10 cellular contexts compared by ENCODE assay signal in the genomic region with DNA sequence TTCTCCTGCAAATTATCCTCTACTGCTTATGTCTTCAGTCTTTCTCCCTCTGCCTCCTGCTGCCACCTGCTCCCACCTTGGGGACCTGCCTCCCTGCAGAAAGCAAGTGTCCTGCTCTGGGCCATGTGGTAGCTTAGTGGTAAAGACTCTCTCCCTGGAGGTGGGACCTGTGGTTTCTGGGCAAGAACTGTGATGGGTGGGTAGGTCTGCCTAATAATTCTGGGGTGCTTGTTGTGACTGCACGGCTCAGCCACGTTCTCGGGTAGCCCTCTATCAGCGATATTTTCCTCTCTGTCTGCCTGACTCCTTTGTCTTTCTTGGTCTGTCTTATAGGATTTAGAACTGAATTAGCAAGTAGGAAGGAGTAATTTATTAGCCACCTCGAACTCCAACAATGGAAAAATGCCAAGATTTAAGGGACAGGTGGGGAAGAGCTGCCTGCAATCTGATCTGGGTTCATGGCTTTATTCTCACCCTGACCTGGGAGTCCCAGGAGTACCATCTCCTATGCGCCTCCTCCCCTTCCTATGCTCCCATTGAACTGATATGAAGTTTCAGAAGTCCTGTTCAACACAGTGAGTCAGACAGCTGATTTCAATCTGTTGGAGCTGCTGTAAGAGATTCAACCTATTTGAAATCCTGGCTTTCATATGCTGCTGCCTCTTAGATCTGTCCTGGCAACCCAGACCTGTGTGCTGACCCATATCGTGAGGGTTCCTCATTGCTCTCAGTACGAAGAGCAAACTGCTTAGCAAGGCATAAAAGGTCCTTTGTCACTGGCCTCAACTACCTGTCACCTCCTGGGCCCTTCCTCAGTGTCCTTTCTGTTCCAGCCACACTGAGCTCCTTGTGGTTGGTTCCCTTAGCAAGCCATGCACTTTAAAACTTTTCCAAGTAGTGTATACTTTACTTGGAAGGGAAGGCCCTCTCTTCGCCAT. TPM values are rescaled to one million over a fixed set of nuclear protein-coding genes. Genes with fewer than 3 reads are reported as not detected.
DNase-seq lines count a peak whose midpoint lies in the region; ATAC-seq, FAIRE-seq and TF ChIP-seq lines count a peak whose summit lies in the region.
"Had no signal": no experiment of that assay in that cellular context is flagged by ENCODE, and none has a peak within 500 bp of the region (broad histone marks: within the 10 kb centered on the region; RNA-seq: fewer than 3 reads in every experiment).

No MANE protein-coding gene starts in this region.

- peaks cover 0 to 10% of the 10 kb centered on the region in 2 donors for H3K4me1 ChIP-seq in naive thymus-derived CD4-positive, alpha-beta T cell (ENCODE audit: control insufficient read depth in 2 of 2, insufficient read depth in 2 of 2, low read length in 2 of 2)

- TF ChIP-seq CTCF in bronchial epithelial cell (IDR thresholded peaks at IDR 0.05; ENCODE audit: insufficient read depth, low read length, severe bottlenecking) (no peak), osteocyte (IDR thresholded peaks at IDR 0.05) (no peak)

- no peak for FAIRE-seq in bronchial epithelial cell (lab: Jason Lieb, UNC)

- DNase-seq in bronchial epithelial cell (ENCODE audit: low read depth) (peak; percentile 19), osteocyte (ENCODE audit: extremely low spot score, unreplicated experiment) (no peak), posterior cingulate gyrus (no peak)
- no peak for DNase-seq in naive thymus-derived CD4-positive, alpha-beta T cell
- DNase-seq: NCI-H446 had no signal

- ATAC-seq in GM19025 (IDR thresholded peaks at IDR 0.05; ENCODE audit: low read depth, unreplicated experiment) (peak; percentile 21), HG03064 (IDR thresholded peaks at IDR 0.05; ENCODE audit: low read depth, unreplicated experiment) (peak; percentile 22), HG03439 (IDR thresholded peaks at IDR 0.05; ENCODE audit: unreplicated experiment) (no peak)
- no peak for ATAC-seq in naive thymus-derived CD4-positive, alpha-beta T cell

- no peaks in the 10 kb centered on the region for H3K36me3 ChIP-seq in bronchial epithelial cell (ENCODE audit: control insufficient read depth, insufficient read depth, low read length)
- H3K36me3 ChIP-seq in naive thymus-derived CD4-positive, alpha-beta T cell (ENCODE audit: control insufficient read depth in 2 of 3, insufficient read depth in 3 of 3, low read length in 3 of 3) = no peaks in the 10 kb centered on the region
- H3K36me3 ChIP-seq: suprapubic skin had no signal

- POLR2A ChIA-PET in naive thymus-derived CD4-positive, alpha-beta T cell (lab: Charles Lee) = interaction anchor here (0.7 to 1.1 kb wide), 3 partner anchors 8 to 24 kb away, joined by 3 read pairs; no protein-coding TSS in a partner anchor

- H3K27ac Mint-ChIP-seq in osteocyte (ENCODE audit: unreplicated experiment) = peak overlapping the region; percentile 34
- H3K27ac Mint-ChIP-seq in naive thymus-derived CD4-positive, alpha-beta T cell = peak overlapping the region in 3 of 9 donors; percentile 10 to 60 (median 13)
- H3K27ac Mint-ChIP-seq: dendritic cell treated with granulocyte-macrophage colony-stimulating factor and Interleukin-4, amounts not matched to agents 40 ng/mL and 50 ng/mL, for 4 days had no signal

- peaks cover 63% of the 10 kb centered on the region for H3K4me1 Mint-ChIP-seq in osteocyte (ENCODE audit: unreplicated experiment)
- H3K4me1 Mint-ChIP-seq in naive thymus-derived CD4-positive, alpha-beta T cell = peaks cover 7 to 39% (median 23%) of the 10 kb centered on the region in 7 donors

- H3K4me3 Mint-ChIP-seq in osteocyte (ENCODE audit: unreplicated experiment) = no peak overlapping the region
- H3K4me3 Mint-ChIP-seq in naive thymus-derived CD4-positive, alpha-beta T cell = no peak overlapping the region
- H3K4me3 Mint-ChIP-seq: dendritic cell treated with granulocyte-macrophage colony-stimulating factor and Interleukin-4, amounts not matched to agents 40 ng/mL and 50 ng/mL, for 4 days had no signal

- no peaks in the 10 kb centered on the region for H3K36me3 Mint-ChIP-seq in osteocyte (ENCODE audit: unreplicated experiment)
- H3K36me3 Mint-ChIP-seq in naive thymus-derived CD4-positive, alpha-beta T cell = peaks cover 0 to 4% (median 0%) of the 10 kb centered on the region in 5 donors

- no peak overlapping the region for H3K27ac ChIP-seq in naive thymus-derived CD4-positive, alpha-beta T cell (ENCODE audit: low read depth, low read length)
- H3K27ac ChIP-seq: suprapubic skin had no signal

- H3K9me3 Mint-ChIP-seq in osteocyte (ENCODE audit: unreplicated experiment) = no peaks in the 10 kb centered on the region
- H3K9me3 Mint-ChIP-seq in naive thymus-derived CD4-positive, alpha-beta T cell = peaks cover 0 to 3% (median 0%) of the 10 kb centered on the region in 11 donors
- H3K9me3 Mint-ChIP-seq: dendritic cell treated with granulocyte-macrophage colony-stimulating factor and Interleukin-4, amounts not matched to agents 40 ng/mL and 50 ng/mL, for 4 days had no signal

- intact Hi-C loops in posterior cingulate gyrus (cut with DNase I) = no loop called here
- intact Hi-C loops in naive thymus-derived CD4-positive, alpha-beta T cell (cut with micrococcal nuclease) = no loop called here

- H3K9me3 ChIP-seq in naive thymus-derived CD4-positive, alpha-beta T cell (ENCODE audit: control insufficient read depth in 2 of 3, low read length in 3 of 3) = no peaks in the 10 kb centered on the region
- H3K9me3 ChIP-seq: suprapubic skin had no signal

- H3K27me3 ChIP-seq in bronchial epithelial cell (ENCODE audit: control insufficient read depth, insufficient read depth, low read length) = no peaks in the 10 kb centered on the region
- no peaks in the 10 kb centered on the region for H3K27me3 ChIP-seq in naive thymus-derived CD4-positive, alpha-beta T cell (ENCODE audit: control insufficient read depth in 2 of 2, insufficient read depth in 2 of 2, low read length in 2 of 2)
- H3K27me3 ChIP-seq: suprapubic skin had no signal

- H3K4me3 ChIP-seq in bronchial epithelial cell (ENCODE audit: low read depth, low read length) = no peak overlapping the region
- no peak overlapping the region for H3K4me3 ChIP-seq in naive thymus-derived CD4-positive, alpha-beta T cell (ENCODE audit: low read length)
- H3K4me3 ChIP-seq: suprapubic skin had no signal

- no peaks in the 10 kb centered on the region for H3K27me3 Mint-ChIP-seq in osteocyte (ENCODE audit: unreplicated experiment)
- no peaks in the 10 kb centered on the region for H3K27me3 Mint-ChIP-seq in naive thymus-derived CD4-positive, alpha-beta T cell

- CTCF ChIA-PET in naive thymus-derived CD4-positive, alpha-beta T cell (lab: Charles Lee) = no interaction called here

RNA-seq across cellular contexts. Expression of gene CD28, which starts 16.1 kb away (rescaled TPM):
- total RNA-seq in bronchial epithelial cell (not detected in 2 replicates), osteocyte (not detected in 2 replicates)
- 100 to 1,000 TPM in 4 of 5 experiments, 10 to 100 TPM in 1; 66.7 to 224 (median 121) TPM for total RNA-seq in naive thymus-derived CD4-positive, alpha-beta T cell
- polyA plus RNA-seq in naive thymus-derived CD4-positive, alpha-beta T cell = 10 to 100 TPM; 52.2 to 67.5 TPM

Comparison
In these comparisons a context has a peak if more than half of its experiments do, and no peak if none do; other contexts are left out.
1. ATAC-seq: peak in GM19025 (single experiment) and HG03064 (single experiment); none in HG03439 (single experiment) and naive thymus-derived CD4-positive, alpha-beta T cell (single experiment).
2. RNA of gene CD28, which starts 16.1 kb away (total RNA-seq): 66.7 to 224 TPM in naive thymus-derived CD4-positive, alpha-beta T cell; not detected in bronchial epithelial cell and not detected in osteocyte; every median in the first group is over 10 times any median in the second.